In genomic region chr13:62333466-62333865, GRCh38 we compare ENCODE assay signal across 34 cellular contexts.
"Had no signal": no experiment of that assay in that cellular context is flagged by ENCODE, and none has a peak within 500 bp of the region (broad histone marks: within the 10 kb centered on the region; RNA-seq: fewer than 3 reads in every experiment).

No MANE protein-coding gene starts in this region.

- H3K36me3 ChIP-seq: MG63 had no signal

- H3K4me3 ChIP-seq: MG63 had no signal

- H3K27ac ChIP-seq: KMS-11 had no signal

- H3K9me3 ChIP-seq: MG63 had no signal

- H3K27me3 ChIP-seq: MG63 had no signal

- DNase-seq: Karpas-422, Kasumi-1, MG63, MM.1S, MV-4-11, NCI-H1048, NCI-H1092, NCI-H1092 treated with DMSO at 0.1 percent for 48 hours, NCI-H1105 treated with DMSO at 0.1 percent for 48 hours, NCI-H1417, NCI-H1417 treated with DMSO at 0.1 percent for 48 hours, NCI-H1436, NCI-H1436 treated with DMSO at 0.1 percent for 48 hours, NCI-H146, NCI-H1694, NCI-H1694 treated with DMSO at 0.1 percent for 48 hours, NCI-H187, NCI-H187 treated with DMSO at 0.1 percent for 48 hours, NCI-H1930, NCI-H2029, NCI-H2029 treated with DMSO at 0.1 percent for 48 hours, NCI-H2081, NCI-H2081 treated with DMSO at 0.1 percent for 48 hours, NCI-H2107, NCI-H2171, NCI-H2171 treated with DMSO at 0.1 percent for 48 hours, NCI-H2227 treated with DMSO at 0.1 percent for 48 hours, NCI-H226, NCI-H345, NCI-H446, NCI-H446 treated with DMSO at 0.1 percent for 48 hours, NCI-H510A, NCI-H510A treated with DMSO at 0.1 percent for 48 hours had no signal
